In the genomic region with DNA sequence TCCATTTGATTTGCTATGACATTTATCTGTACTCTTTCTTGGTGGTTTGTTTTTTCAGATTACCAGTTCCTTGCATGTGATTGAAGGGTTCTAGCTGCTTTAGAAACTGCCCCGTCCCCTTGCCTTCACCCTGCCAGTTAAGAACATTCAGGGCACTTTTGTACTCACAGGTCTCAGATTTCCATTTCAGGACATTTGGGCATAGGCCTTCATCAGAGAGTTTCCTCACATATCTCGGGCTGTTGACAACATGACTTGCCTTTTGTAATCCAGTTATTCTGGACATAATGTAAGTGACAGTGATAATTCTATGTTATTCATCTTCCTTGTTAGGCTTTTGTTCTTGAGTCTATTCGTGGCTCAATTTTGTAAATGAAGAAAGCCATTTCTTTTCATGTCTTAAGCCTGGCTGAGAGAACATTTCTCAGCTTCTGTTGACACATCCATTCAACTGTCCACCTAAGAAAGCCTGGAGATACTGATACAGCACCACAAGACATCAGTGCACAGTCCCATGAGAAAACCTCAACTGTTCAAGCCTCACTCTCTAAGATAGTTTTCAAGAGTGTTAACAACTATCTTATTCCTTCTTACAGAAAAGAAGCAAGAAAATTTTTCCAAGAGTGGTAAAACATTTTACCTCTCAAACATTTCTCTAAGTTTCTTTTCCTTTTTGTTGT, we compare ENCODE assay signal across 31 cellular contexts.
"Had no signal": no experiment of that assay in that cellular context is flagged by ENCODE, and none has a peak within 500 bp of the region (broad histone marks: within the 10 kb centered on the region; RNA-seq: fewer than 3 reads in every experiment).

No MANE protein-coding gene starts in this region.

- H3K27me3 ChIP-seq: body of pancreas, hepatocyte, testis, vagina had no signal

- H3K27me3 Mint-ChIP-seq: activated CD4-positive, alpha-beta T cell treated with anti-CD3 and anti-CD28 coated beads, Interleukin-2, amount 10 ng/mL, durations not matched to agents 7 days and 5 days; activated CD8-positive, alpha-beta T cell treated with anti-CD3 and anti-CD28 coated beads for 36 hours; activated naive CD4-positive, alpha-beta T cell treated with anti-CD3 and anti-CD28 coated beads, Interleukin-2, amount 50 U/mL, for 24 hours had no signal

- H3K27ac ChIP-seq: body of pancreas, hepatocyte, testis, vagina, WERI-Rb-1 had no signal

- H3K4me1 Mint-ChIP-seq: immature natural killer cell had no signal

- ATAC-seq: activated CD8-positive, alpha-beta memory T cell treated with anti-CD3 and anti-CD28 coated beads, Interleukin-2, amount 10 ng/mL, durations not matched to agents 7 days and 5 days; activated CD8-positive, alpha-beta T cell treated with anti-CD3 and anti-CD28 coated beads for 36 hours; body of pancreas; left ventricle myocardium superior; sciatic nerve had no signal

- H3K79me2 ChIP-seq: hepatocyte had no signal

- H3K4me3 ChIP-seq: body of pancreas, hepatocyte, testis, vagina had no signal

- H3K9me3 Mint-ChIP-seq: activated CD8-positive, alpha-beta T cell treated with anti-CD3 and anti-CD28 coated beads for 36 hours; activated naive CD4-positive, alpha-beta T cell treated with anti-CD3 and anti-CD28 coated beads, Interleukin-2, amount 50 U/mL, for 24 hours; dendritic cell treated with granulocyte-macrophage colony-stimulating factor and Interleukin-4, amounts not matched to agents 40 ng/mL and 50 ng/mL, for 4 days; immature natural killer cell; nephron progenitor cell had no signal

- H3K4me3 Mint-ChIP-seq: activated CD4-positive, alpha-beta T cell treated with anti-CD3 and anti-CD28 coated beads, Interleukin-2, amount 10 ng/mL, durations not matched to agents 7 days and 5 days; activated CD8-positive, alpha-beta memory T cell treated with anti-CD3 and anti-CD28 coated beads, Interleukin-2, amount 10 ng/mL, durations not matched to agents 7 days and 5 days; activated CD8-positive, alpha-beta T cell treated with anti-CD3 and anti-CD28 coated beads for 36 hours; activated naive CD4-positive, alpha-beta T cell treated with anti-CD3 and anti-CD28 coated beads, Interleukin-2, amount 50 U/mL, for 24 hours; dendritic cell treated with granulocyte-macrophage colony-stimulating factor and Interleukin-4, amounts not matched to agents 40 ng/mL and 50 ng/mL, for 4 days; immature natural killer cell; nephron progenitor cell; type B pancreatic cell had no signal

- DNase-seq: activated CD4-positive, alpha-beta T cell treated with anti-CD3 and anti-CD28 coated beads, Interleukin-2, amount 10 ng/mL, durations not matched to agents 7 days and 5 days; activated CD4-positive, CD25-positive, alpha-beta regulatory T cell treated with anti-CD3 and anti-CD28 coated beads, Interleukin-2, amount 50 U/mL, for 72 hours; activated CD8-positive, alpha-beta memory T cell treated with anti-CD3 and anti-CD28 coated beads, Interleukin-2, amount 10 ng/mL, durations not matched to agents 7 days and 5 days; activated CD8-positive, alpha-beta T cell treated with anti-CD3 and anti-CD28 coated beads for 36 hours; activated gamma-delta T cell treated with Interleukin-2 at 50 U/mL for 16 hours; anterior cingulate cortex; body of pancreas; caudate nucleus; effector CD4-positive, alpha-beta T cell; foreskin melanocyte; glutamatergic neuron; immature natural killer cell; kidney glomerular epithelial cell; left ventricle myocardium superior; mammary epithelial cell; nephron progenitor cell; nucleus accumbens; small intestine; stimulated activated CD4-positive, alpha-beta T cell treated with anti-CD3 and anti-CD28 coated beads, Interleukin-15, amount 100 ng/mL, for 24 hours; stimulated activated CD4-positive, alpha-beta T cell treated with anti-CD3 and anti-CD28 coated beads, Interleukin-2, amount 100 ng/mL, for 48 hours; stimulated activated CD8-positive, alpha-beta memory T cell treated with anti-CD3 and anti-CD28 coated beads, Interleukin-4, amount 100 ng/mL, for 48 hours; stimulated activated naive CD4-positive, alpha-beta T cell; T-helper 2 cell; testis; WERI-Rb-1 had no signal

- H3K4me1 ChIP-seq: testis had no signal

- H2AFZ ChIP-seq: hepatocyte had no signal

- H3K9me3 ChIP-seq: body of pancreas, testis, vagina had no signal

- H3K36me3 ChIP-seq: vagina, WERI-Rb-1 had no signal

- H3K36me3 Mint-ChIP-seq: activated naive CD4-positive, alpha-beta T cell treated with anti-CD3 and anti-CD28 coated beads, Interleukin-2, amount 50 U/mL, for 24 hours; immature natural killer cell had no signal

- H3K27ac Mint-ChIP-seq: activated CD4-positive, alpha-beta T cell treated with anti-CD3 and anti-CD28 coated beads, Interleukin-2, amount 10 ng/mL, durations not matched to agents 7 days and 5 days; activated CD8-positive, alpha-beta memory T cell treated with anti-CD3 and anti-CD28 coated beads, Interleukin-2, amount 10 ng/mL, durations not matched to agents 7 days and 5 days; activated CD8-positive, alpha-beta T cell treated with anti-CD3 and anti-CD28 coated beads for 36 hours; activated naive CD4-positive, alpha-beta T cell treated with anti-CD3 and anti-CD28 coated beads, Interleukin-2, amount 50 U/mL, for 24 hours; dendritic cell treated with granulocyte-macrophage colony-stimulating factor and Interleukin-4, amounts not matched to agents 40 ng/mL and 50 ng/mL, for 4 days; immature natural killer cell; nephron progenitor cell; type B pancreatic cell had no signal

- H3K4me2 ChIP-seq: hepatocyte had no signal
